In the genomic region with DNA sequence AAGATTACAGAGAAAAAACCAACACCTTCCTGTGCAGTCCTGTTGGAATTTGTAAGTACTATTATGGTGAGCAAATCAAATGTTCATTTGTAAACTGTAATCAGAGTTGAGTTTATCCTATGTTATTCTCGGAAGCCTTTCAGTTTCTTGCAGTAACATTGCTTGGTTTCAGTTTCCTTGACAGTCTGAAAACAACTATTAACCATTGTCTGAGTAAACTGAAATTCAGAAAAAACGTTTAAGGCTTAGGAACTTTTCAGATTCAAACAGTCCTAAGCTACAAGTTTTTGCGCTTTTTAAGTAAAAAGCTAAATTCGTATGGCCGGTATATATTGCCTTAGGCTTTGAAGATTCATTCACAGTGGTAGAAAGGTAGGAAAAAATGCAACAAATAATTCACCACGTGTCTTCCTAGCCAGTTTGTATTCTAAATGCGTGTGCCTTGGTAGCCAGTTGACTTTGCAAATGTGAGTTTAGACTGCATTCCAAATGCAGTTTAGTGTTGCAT, we compare ENCODE assay signal across 8 cellular contexts. TPM values are rescaled to one million over a fixed set of nuclear protein-coding genes. Genes with fewer than 3 reads are reported as not detected.
DNase-seq lines count a peak whose midpoint lies in the region; ATAC-seq and TF ChIP-seq lines count a peak whose summit lies in the region.

No MANE protein-coding gene starts in this region.

- 4 to 11% (median 6%) methylated on average over 7 of the region's 7 CpGs for WGBS in spleen, 5 donors

- H3K27me3 ChIP-seq in H7 (ENCODE audit: control insufficient read depth, insufficient read depth, low read length) (no peaks in the 10 kb centered on the region), iPS-15b (ENCODE audit: control insufficient read depth, insufficient read depth, low read length) (no peaks in the 10 kb centered on the region), spleen (replicated peaks in 1 of 7) (no peaks in the 10 kb centered on the region)

- TF ChIP-seq CTCF in AG04449 (IDR thresholded peaks at IDR 0.05; ENCODE audit: insufficient read depth, low read length, missing control alignments) (no peak), spleen (IDR thresholded peaks at IDR 0.05 in 8 of 11, conservative IDR thresholded peaks at IDR 0.05 in 3 of 11) (no peak), GM10266 (IDR thresholded peaks at IDR 0.05; ENCODE audit: control insufficient read depth, insufficient read depth, low read depth, missing control alignments) (no peak)

- no peak for ATAC-seq in activated naive CD4-positive, alpha-beta T cell treated with anti-CD3 and anti-CD28 coated beads, Interleukin-2, amount 50 U/mL, for 72 hours
- ATAC-seq in HG03521 (IDR thresholded peaks at IDR 0.05; ENCODE audit: unreplicated experiment) = no peak

- intact Hi-C loops in spleen (cut with DNase I; ENCODE audit: low total_unique reads) = no loop called here

- no peaks in the 10 kb centered on the region for H3K9me3 ChIP-seq in iPS-15b (ENCODE audit: control insufficient read depth, insufficient read depth, low read length)
- no peaks in the 10 kb centered on the region for H3K9me3 ChIP-seq in spleen

- TF ChIP-seq POLR2A in spleen (IDR thresholded peaks at IDR 0.05) = no peak

- H3K9ac ChIP-seq in iPS-15b (ENCODE audit: low read depth, low read length) = peak overlapping the region; percentile 12

- H3K36me3 ChIP-seq in H7 (replicated peaks; ENCODE audit: control insufficient read depth, insufficient read depth, low read length) (no peaks in the 10 kb centered on the region), iPS-15b (ENCODE audit: control insufficient read depth, insufficient read depth, low read length) (no peaks in the 10 kb centered on the region), spleen (peaks cover 0 to 16% (median 0%) of the 10 kb centered on the region in 6 donors)

- H3K4me3 ChIP-seq in AG04449 (ENCODE audit: low read depth, low read length) (peak overlapping the region; percentile 99), H7 (ENCODE audit: insufficient read depth, low read depth, low read length) (peak overlapping the region; percentile 96), iPS-15b (ENCODE audit: low read depth, low read length) (peak overlapping the region; percentile 87), spleen (peak overlapping the region; percentile 59 to 85 (median 74))

- H3K27ac ChIP-seq in spleen = peak overlapping the region in 7 of 8 donors; percentile 98 to 100 (median 100)

- H3K27ac Mint-ChIP-seq in activated naive CD4-positive, alpha-beta T cell treated with anti-CD3 and anti-CD28 coated beads, Interleukin-2, amount 50 U/mL, for 72 hours = peak overlapping the region; percentile 96 to 99

- DNase-seq in AG04449 (ENCODE audit: low read depth, low spot score) = no peak
- no peak for DNase-seq in H7
- DNase-seq in activated naive CD4-positive, alpha-beta T cell treated with anti-CD3 and anti-CD28 coated beads, Interleukin-2, amount 50 U/mL, for 72 hours (ENCODE audit: low spot score in 2 of 2) = no peak
- no peak for DNase-seq in spleen
- no peak for DNase-seq in NCI-H69 (lab: John Stamatoyannopoulos, UW)
- DNase-seq in GM10266 (ENCODE audit: extremely low spot score) = no peak

- peaks cover 46 to 64% of the 10 kb centered on the region in 2 donors for H3K36me3 Mint-ChIP-seq in activated naive CD4-positive, alpha-beta T cell treated with anti-CD3 and anti-CD28 coated beads, Interleukin-2, amount 50 U/mL, for 72 hours

- no peaks in the 10 kb centered on the region for H3K9me3 Mint-ChIP-seq in activated naive CD4-positive, alpha-beta T cell treated with anti-CD3 and anti-CD28 coated beads, Interleukin-2, amount 50 U/mL, for 72 hours

- CTCF ChIA-PET in AG04449 (lab: Yijun Ruan, JAX) = interaction anchor here (1.6 kb wide), 1 partner anchor 276 kb away, joined by 4 read pairs; no protein-coding TSS in a partner anchor

- H3K4me1 ChIP-seq in iPS-15b (ENCODE audit: control insufficient read depth, insufficient read depth, low read length) (no peaks in the 10 kb centered on the region), spleen (peaks cover 49 to 83% (median 74%) of the 10 kb centered on the region in 6 donors)

- POLR2A ChIA-PET in AG04449 (lab: Yijun Ruan, JAX) = no interaction called here

RNA-seq across cellular contexts. Expression of a gene that starts 2.5 kb away (rescaled TPM):
- 62.7 and 92.0 TPM in 2 replicates for total RNA-seq in H7 (2014; rRNA removed; shearing (Covaris generic))
- 100 to 1,000 TPM in 1 of 2 donors, 10 to 100 TPM in 1; 91.7 to 108 TPM for total RNA-seq in activated naive CD4-positive, alpha-beta T cell treated with anti-CD3 and anti-CD28 coated beads, Interleukin-2, amount 50 U/mL, for 72 hours
- total RNA-seq in spleen = 100 to 1,000 TPM in 2 of 7 donors, 10 to 100 TPM in 5; 81.9 to 118 (median 88.7) TPM
- 10 to 100 TPM; 58.0 to 77.7 (median 75.7) TPM for polyA plus RNA-seq in spleen
